1 cellular context compared by ENCODE assay signal in genomic region chr20:63628246-63628975, GRCh38.
TF ChIP-seq lines count a peak whose summit lies in the region.

No MANE protein-coding gene starts in this region.

TF ChIP-seq in HEK293, 187 proteins besides CTCF, POLR2A, EP300 and RAD21 (continued from another document and continues in another):
- no peak for TF ChIP-seq BCL6B (tag by site-specific recombination; IDR thresholded peaks at IDR 0.05)
- no peak for TF ChIP-seq BCL11A (tag by site-specific recombination; IDR thresholded peaks at IDR 0.05; ENCODE audit: low read depth)
- 0 out of 2 replicates have a peak, but pooled peaks have one; percentile 8 for TF ChIP-seq ZNF513 (tag by site-specific recombination; IDR thresholded peaks at IDR 0.05)
- TF ChIP-seq PATZ1 (tag by site-specific recombination; IDR thresholded peaks at IDR 0.05), result no peak; the same call in 1 of the 2 replicates
- TF ChIP-seq ZNF830 (tag by site-specific recombination; IDR thresholded peaks at IDR 0.05; ENCODE audit: low read depth), result no peak
- no peak for TF ChIP-seq ZNF529 (tag by site-specific recombination; IDR thresholded peaks at IDR 0.05; ENCODE audit: insufficient replicate concordance)
- TF ChIP-seq ZNF133 (tag by site-specific recombination; IDR thresholded peaks at IDR 0.05), result no peak
- TF ChIP-seq ZNF354C (tag by site-specific recombination; IDR thresholded peaks at IDR 0.05; ENCODE audit: borderline replicate concordance, low read depth), result 0 out of 2 replicates have a peak, but pooled peaks have one; percentile 6
- TF ChIP-seq ZNF548 (tag by site-specific recombination; IDR thresholded peaks at IDR 0.05), result no peak
- TF ChIP-seq FEZF1 (tag by site-specific recombination; IDR thresholded peaks at IDR 0.05), result no peak
- TF ChIP-seq ZSCAN4 (tag by site-specific recombination; IDR thresholded peaks at IDR 0.05), result no peak
- TF ChIP-seq ZBTB6 (tag by site-specific recombination; IDR thresholded peaks at IDR 0.05), result no peak
- TF ChIP-seq ZBTB17 (tag by site-specific recombination; IDR thresholded peaks at IDR 0.05), result peak; percentile 96
- peak; percentile 94 for TF ChIP-seq ZNF18 (tag by site-specific recombination; IDR thresholded peaks at IDR 0.05)
- TF ChIP-seq ZNF449 (tag by site-specific recombination; IDR thresholded peaks at IDR 0.05), result peak; percentile 66; the same call in 1 of the 2 replicates
- no peak for TF ChIP-seq HIC1 (tag by site-specific recombination; IDR thresholded peaks at IDR 0.05)
- no peak for TF ChIP-seq HOXD13 (CRISPR knock-in tag; IDR thresholded peaks at IDR 0.05; ENCODE audit: borderline replicate concordance)
- no peak; the same call in 1 of the 2 replicates for TF ChIP-seq ZNF211 (tag by site-specific recombination; IDR thresholded peaks at IDR 0.05; ENCODE audit: low read depth)
- no peak for TF ChIP-seq ZNF670 (tag by site-specific recombination; IDR thresholded peaks at IDR 0.05; ENCODE audit: low read depth)
- TF ChIP-seq TRIM28 (IDR thresholded peaks at IDR 0.05; ENCODE audit: borderline replicate concordance, low read length), result peak; percentile 95
- TF ChIP-seq YY1 (tag by site-specific recombination; IDR thresholded peaks at IDR 0.05), result peak; percentile 62
- no peak for TF ChIP-seq ZNF426 (tag by site-specific recombination; IDR thresholded peaks at IDR 0.05)
- peak; percentile 75; the same call in 1 of the 2 replicates for TF ChIP-seq ZBTB48 (tag by site-specific recombination; IDR thresholded peaks at IDR 0.05)
- no peak for TF ChIP-seq ZNF776 (tag by site-specific recombination; IDR thresholded peaks at IDR 0.05; ENCODE audit: borderline replicate concordance)
- no peak for TF ChIP-seq ZNF645 (tag by site-specific recombination; IDR thresholded peaks at IDR 0.05)
- 0 out of 2 replicates have a peak, but pooled peaks have one; percentile 32 for TF ChIP-seq ZNF391 (tag by site-specific recombination; IDR thresholded peaks at IDR 0.05; ENCODE audit: borderline replicate concordance, low read depth)
- TF ChIP-seq REST (tag by site-specific recombination; IDR thresholded peaks at IDR 0.05), result peak; percentile 61; the same call in 1 of the 2 replicates
- no peak for TF ChIP-seq ZNF114 (tag by site-specific recombination; IDR thresholded peaks at IDR 0.05)
- no peak for TF ChIP-seq ZBTB7A (tag by site-specific recombination; IDR thresholded peaks at IDR 0.05; ENCODE audit: low read depth)
- TF ChIP-seq ZNF580 (tag by site-specific recombination; IDR thresholded peaks at IDR 0.05), result peak; percentile 79
- TF ChIP-seq GLIS2 (tag by site-specific recombination; IDR thresholded peaks at IDR 0.05), result no peak
- TF ChIP-seq ATF2 (tag by site-specific recombination; IDR thresholded peaks at IDR 0.05; ENCODE audit: low read depth), result no peak
- peak; percentile 90 for TF ChIP-seq ZNF692 (tag by site-specific recombination; IDR thresholded peaks at IDR 0.05)
- TF ChIP-seq ZNF544 (tag by site-specific recombination; IDR thresholded peaks at IDR 0.05), result no peak
- no peak for TF ChIP-seq ZNF837 (tag by site-specific recombination; IDR thresholded peaks at IDR 0.05)
